Comparison of ENCODE assay signal across 8 cellular contexts in the genomic region with DNA sequence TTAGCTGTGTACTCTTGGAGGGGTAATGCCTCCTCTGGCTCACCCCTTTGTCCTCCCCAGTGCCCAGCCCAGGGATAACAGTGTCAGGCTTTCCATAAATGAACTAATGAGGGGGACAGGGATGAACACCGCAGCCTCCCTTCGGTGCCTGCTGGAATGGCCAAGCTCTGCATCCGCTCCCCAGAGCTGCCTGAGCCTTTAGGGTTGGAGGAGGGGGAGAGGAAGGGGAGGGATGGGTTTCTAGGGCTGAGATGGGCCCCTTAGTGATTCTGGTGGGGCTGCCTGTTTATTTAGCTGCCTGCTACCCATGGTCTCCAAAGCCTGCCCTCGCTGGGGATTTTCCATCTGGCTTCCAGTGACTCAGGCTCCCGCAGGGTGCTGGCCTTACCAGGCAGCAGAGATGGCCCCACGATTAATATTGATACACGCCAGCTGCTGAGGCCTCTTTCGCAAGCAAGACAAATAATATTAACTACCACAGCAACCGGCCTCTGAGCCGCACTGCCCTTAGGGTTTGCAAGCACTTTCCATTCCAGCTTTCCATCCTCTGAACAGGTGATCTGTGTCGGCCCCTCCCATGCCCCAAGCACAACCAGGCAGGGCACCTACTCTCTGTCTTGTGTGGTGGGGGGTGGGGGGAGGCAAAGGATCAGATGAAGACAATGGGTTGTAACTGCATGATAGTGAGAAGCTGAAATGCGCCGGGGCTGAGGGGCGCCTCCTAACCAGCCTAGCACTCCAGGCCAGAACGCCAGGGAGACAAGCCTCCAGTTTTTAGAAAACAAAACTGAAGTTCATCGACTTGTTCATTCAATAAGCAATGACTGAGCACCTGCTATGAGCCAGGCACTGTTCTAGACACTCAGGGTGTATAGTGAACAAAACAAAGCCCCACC. TPM values are rescaled to one million over a fixed set of nuclear protein-coding genes. Genes with fewer than 3 reads are reported as not detected.
DNase-seq lines count a peak whose midpoint lies in the region; ATAC-seq, FAIRE-seq and TF ChIP-seq lines count a peak whose summit lies in the region.

No MANE protein-coding gene starts in this region.

- FAIRE-seq in D721Med (lab: Jason Lieb, UNC), result no peak

- DNase-seq in GM04504 (ENCODE audit: low read depth) (peak; percentile 46), NCI-H446 treated with DMSO at 0.1 percent for 48 hours (lab: John Stamatoyannopoulos, UW) (peak; percentile 69), epithelial cell of esophagus (ENCODE audit: low read depth) (peak; percentile 70), renal cortical epithelial cell (ENCODE audit: low read depth) (peak; percentile 94), D721Med (ENCODE audit: insufficient read length, low spot score) (no peak), NCI-H1436 treated with DMSO at 0.1 percent for 48 hours (lab: John Stamatoyannopoulos, UW) (no peak), NOMO-1 treated with dmso at 0.1 percent for 144 hours (lab: John Stamatoyannopoulos, UW; ENCODE audit: unreplicated experiment) (no peak)

- TF ChIP-seq CTCF in epithelial cell of esophagus (IDR thresholded peaks at IDR 0.05; ENCODE audit: insufficient read depth, low read depth, low read length, missing control alignments) (no peak), D721Med (IDR thresholded peaks at IDR 0.05; ENCODE audit: insufficient read depth, missing control alignments) (no peak)

- no peak for ATAC-seq in HG02678 (IDR thresholded peaks at IDR 0.05; ENCODE audit: unreplicated experiment)

- no peak overlapping the region for H3K4me3 ChIP-seq in epithelial cell of esophagus (ENCODE audit: low read length)

RNA-seq across cellular contexts. Expression of a gene that starts 56.7 kb away (rescaled TPM):
- total RNA-seq in renal cortical epithelial cell, result 0.87 and 22.5 TPM in 2 replicates

Comparison
In these comparisons a context has a peak if more than half of its experiments do, and no peak if none do; other contexts are left out.
1. DNase-seq: peak in GM04504 (single experiment), NCI-H446 treated with DMSO at 0.1 percent for 48 hours (single experiment), epithelial cell of esophagus (single experiment) and renal cortical epithelial cell (single experiment); none in D721Med (single experiment), NCI-H1436 treated with DMSO at 0.1 percent for 48 hours (single experiment) and NOMO-1 treated with dmso at 0.1 percent for 144 hours (single experiment).